ENCODE assay signal across 17 cellular contexts in the genomic region with DNA sequence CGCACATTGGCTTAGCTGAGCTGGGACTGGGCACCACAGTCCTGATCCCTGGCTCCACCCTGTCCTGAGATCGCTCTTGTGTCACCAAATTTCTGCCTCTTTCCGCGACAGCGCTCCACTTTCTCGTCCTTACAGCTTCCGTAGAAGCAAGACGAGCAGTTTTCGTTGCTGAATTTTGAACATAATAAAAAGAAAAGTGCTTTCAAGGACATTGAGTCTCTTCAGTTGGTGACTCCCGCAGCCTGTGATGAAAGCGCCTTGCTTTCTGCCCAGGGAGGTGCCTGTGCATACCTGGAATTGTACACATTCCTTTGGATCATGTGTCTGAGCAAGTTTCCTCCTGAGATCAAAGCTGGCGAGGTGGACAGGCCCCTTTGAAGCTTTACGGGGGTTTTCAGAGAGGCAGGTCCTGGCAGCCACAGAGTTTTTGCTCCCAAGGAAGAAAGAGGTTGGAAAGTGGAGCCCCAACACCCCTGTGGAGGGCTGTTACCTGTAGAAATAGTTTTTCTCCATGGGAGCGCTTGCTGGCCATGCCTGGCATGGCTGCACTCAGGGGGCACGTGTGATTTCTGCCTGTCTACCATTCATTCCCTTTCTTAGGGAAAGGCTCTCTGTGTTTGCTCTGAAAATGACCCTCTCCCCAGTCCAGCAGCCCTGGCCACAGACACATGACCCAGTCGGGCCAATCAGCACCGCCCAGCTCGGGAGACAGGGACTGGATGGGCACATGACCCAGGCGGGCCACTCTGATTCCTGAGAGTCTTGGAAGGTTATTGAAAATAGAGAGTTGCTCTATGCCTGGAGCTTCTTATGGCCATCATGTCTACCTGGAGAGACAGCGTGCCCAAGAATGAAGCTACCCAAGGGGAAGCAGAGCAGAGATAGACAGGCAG.
A peak's percentile ranks its signal among the peaks of the same experiment; 100 is the strongest.
DNase-seq lines count a peak whose midpoint lies in the region; ATAC-seq and TF ChIP-seq lines count a peak whose summit lies in the region.
"Had no signal": no experiment of that assay in that cellular context is flagged by ENCODE, and none has a peak within 500 bp of the region (broad histone marks: within the 10 kb centered on the region; RNA-seq: fewer than 3 reads in every experiment).

No MANE protein-coding gene starts in this region.

- H3K4me3 ChIP-seq in breast epithelium = peak overlapping the region in 2 of 3 donors; percentile 36 to 52
- peak overlapping the region; percentile 39 for H3K4me3 ChIP-seq in lower lobe of right lung
- H3K4me3 ChIP-seq: skin epidermis, transverse colon had no signal

- H3K36me3 Mint-ChIP-seq in activated CD8-positive, alpha-beta memory T cell treated with anti-CD3 and anti-CD28 coated beads, Interleukin-2, amount 10 ng/mL, durations not matched to agents 7 days and 5 days = no peaks in the 10 kb centered on the region
- H3K36me3 Mint-ChIP-seq in type B pancreatic cell = no peaks in the 10 kb centered on the region

- no peak for ATAC-seq in activated CD8-positive, alpha-beta memory T cell treated with anti-CD3 and anti-CD28 coated beads, Interleukin-2, amount 10 ng/mL, durations not matched to agents 7 days and 5 days
- peak; percentile 45 to 49 for ATAC-seq in lower lobe of right lung

- H3K4me1 ChIP-seq in breast epithelium = peaks cover 0 to 7% of the 10 kb centered on the region in 2 donors
- peaks cover 13% of the 10 kb centered on the region for H3K4me1 ChIP-seq in lower lobe of right lung

- H3K4me1 Mint-ChIP-seq in activated CD8-positive, alpha-beta memory T cell treated with anti-CD3 and anti-CD28 coated beads, Interleukin-2, amount 10 ng/mL, durations not matched to agents 7 days and 5 days = no peaks in the 10 kb centered on the region
- H3K4me1 Mint-ChIP-seq in type B pancreatic cell (ENCODE audit: unreplicated experiment) = peaks cover 25% of the 10 kb centered on the region

- no peaks in the 10 kb centered on the region for H3K9me3 Mint-ChIP-seq in activated CD8-positive, alpha-beta memory T cell treated with anti-CD3 and anti-CD28 coated beads, Interleukin-2, amount 10 ng/mL, durations not matched to agents 7 days and 5 days (ENCODE audit: low read depth)
- peaks cover 3% of the 10 kb centered on the region for H3K9me3 Mint-ChIP-seq in type B pancreatic cell

- no peaks in the 10 kb centered on the region for H3K36me3 ChIP-seq in breast epithelium
- H3K36me3 ChIP-seq in lower lobe of right lung = no peaks in the 10 kb centered on the region
- H3K36me3 ChIP-seq: transverse colon had no signal

- H3K27ac ChIP-seq in breast epithelium (peak overlapping the region; percentile 44 to 72), lower lobe of right lung (peak overlapping the region; percentile 75)
- H3K27ac ChIP-seq: KMS-11, skin epidermis, transverse colon had no signal

- intact Hi-C loops in breast epithelium (cut with DNase I; ENCODE audit: low total_unique reads) (no loop called here), lower lobe of right lung (cut with DNase I) (no loop called here)

- H3K27me3 ChIP-seq in breast epithelium (no peaks in the 10 kb centered on the region), lower lobe of right lung (ENCODE audit: low read depth) (no peaks in the 10 kb centered on the region)
- H3K27me3 ChIP-seq: transverse colon had no signal

- DNase-seq in activated CD8-positive, alpha-beta memory T cell treated with anti-CD3 and anti-CD28 coated beads for 24 hours = peak; percentile 37
- no peak for DNase-seq in activated CD8-positive, alpha-beta memory T cell treated with anti-CD3 and anti-CD28 coated beads, Interleukin-2, amount 10 ng/mL, durations not matched to agents 7 days and 5 days
- DNase-seq in breast epithelium (ENCODE audit: low spot score in 2 of 2) (peak in 1 of 2 donors; percentile 78), lower lobe of right lung (peak; percentile 58), type B pancreatic cell (ENCODE audit: extremely low spot score, unreplicated experiment) (no peak), NCI-H1092 (lab: John Stamatoyannopoulos, UW) (no peak), G401 (ENCODE audit: low spot score) (no peak)
- no peak for DNase-seq in activated CD4-positive, alpha-beta T cell treated with anti-CD3 and anti-CD28 coated beads, Interleukin-2, amount 50 U/mL, for 1 hour
- DNase-seq: ACHN, amygdala, HCEC 1CT, hippocampal formation, NCI-H2107, T-helper 9 cell, transverse colon had no signal

- in situ Hi-C loops in G401 (cut with HindIII; ENCODE audit: low sequenced_read_pairs) = no loop called here

- CTCF ChIA-PET in activated CD8-positive, alpha-beta memory T cell treated with anti-CD3 and anti-CD28 coated beads, Interleukin-2, amount 10 ng/mL, durations not matched to agents 7 days and 5 days (lab: Charles Lee) = no interaction called here

- no peak for TF ChIP-seq CTCF in breast epithelium (IDR thresholded peaks at IDR 0.05)
- TF ChIP-seq CTCF in lower lobe of right lung (IDR thresholded peaks at IDR 0.05) = no peak
- TF ChIP-seq CTCF in type B pancreatic cell (conservative IDR thresholded peaks at IDR 0.05) = no peak

- H3K4me3 Mint-ChIP-seq in activated CD8-positive, alpha-beta memory T cell treated with anti-CD3 and anti-CD28 coated beads, Interleukin-2, amount 10 ng/mL, durations not matched to agents 7 days and 5 days = no peak overlapping the region
- peak overlapping the region; percentile 86 for H3K4me3 Mint-ChIP-seq in type B pancreatic cell

- H3K27ac Mint-ChIP-seq in activated CD8-positive, alpha-beta memory T cell treated with anti-CD3 and anti-CD28 coated beads, Interleukin-2, amount 10 ng/mL, durations not matched to agents 7 days and 5 days = no peak overlapping the region
- H3K27ac Mint-ChIP-seq in type B pancreatic cell = peak overlapping the region; percentile 94

- TF ChIP-seq POLR2A in breast epithelium (IDR thresholded peaks at IDR 0.05) = no peak

- H3K27me3 Mint-ChIP-seq in activated CD8-positive, alpha-beta memory T cell treated with anti-CD3 and anti-CD28 coated beads, Interleukin-2, amount 10 ng/mL, durations not matched to agents 7 days and 5 days = no peaks in the 10 kb centered on the region
- no peaks in the 10 kb centered on the region for H3K27me3 Mint-ChIP-seq in type B pancreatic cell

- H3K9me3 ChIP-seq in breast epithelium (no peaks in the 10 kb centered on the region), lower lobe of right lung (no peaks in the 10 kb centered on the region)
- H3K9me3 ChIP-seq: transverse colon had no signal

Comparison
In these comparisons a context has a peak if more than half of its experiments do, and no peak if none do; other contexts are left out.
1. DNase-seq: peak in activated CD8-positive, alpha-beta memory T cell treated with anti-CD3 and anti-CD28 coated beads for 24 hours (single experiment) and lower lobe of right lung (single experiment); none in activated CD8-positive, alpha-beta memory T cell treated with anti-CD3 and anti-CD28 coated beads, Interleukin-2, amount 10 ng/mL, durations not matched to agents 7 days and 5 days (single experiment), type B pancreatic cell (single experiment), NCI-H1092 (single experiment), activated CD4-positive, alpha-beta T cell treated with anti-CD3 and anti-CD28 coated beads, Interleukin-2, amount 50 U/mL, for 1 hour (single experiment) and G401 (single experiment).